ENCODE assay signal across 1 cellular context in the genomic region with DNA sequence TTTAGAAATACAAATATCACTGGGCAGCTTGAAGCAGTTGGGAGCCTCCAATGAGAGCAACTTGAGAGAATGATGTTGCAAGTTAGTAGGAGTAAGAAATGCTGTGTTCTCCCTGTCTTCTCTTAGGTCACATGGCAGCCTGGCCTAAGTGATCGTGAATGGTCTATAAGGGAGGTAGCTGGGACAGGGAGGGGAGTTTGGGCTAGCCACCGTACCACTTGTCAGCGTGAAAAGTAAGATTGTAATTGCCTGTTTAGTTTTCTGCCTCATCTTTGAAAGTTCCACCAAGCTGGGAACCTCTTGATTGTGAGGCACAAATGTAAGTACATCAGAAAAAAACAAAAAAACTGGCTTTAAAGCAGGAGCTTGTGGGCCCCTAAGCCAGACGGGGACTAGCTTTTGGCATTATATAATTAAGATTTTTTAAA.
A peak's percentile ranks its signal among the peaks of the same experiment; 100 is the strongest.
TF ChIP-seq lines count a peak whose summit lies in the region.

No MANE protein-coding gene starts in this region.

TF ChIP-seq in GM12878, 131 proteins besides CTCF, POLR2A, EP300 and RAD21 (continued from another document):
- TF ChIP-seq, protein P1, sequence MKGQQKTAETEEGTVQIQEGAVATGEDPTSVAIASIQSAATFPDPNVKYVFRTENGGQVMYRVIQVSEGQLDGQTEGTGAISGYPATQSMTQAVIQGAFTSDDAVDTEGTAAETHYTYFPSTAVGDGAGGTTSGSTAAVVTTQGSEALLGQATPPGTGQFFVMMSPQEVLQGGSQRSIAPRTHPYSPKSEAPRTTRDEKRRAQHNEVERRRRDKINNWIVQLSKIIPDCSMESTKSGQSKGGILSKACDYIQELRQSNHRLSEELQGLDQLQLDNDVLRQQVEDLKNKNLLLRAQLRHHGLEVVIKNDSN (IDR thresholded peaks at IDR 0.05; ENCODE audit: borderline replicate concordance, extremely low read length, insufficient read depth, low read depth, low read length), result no peak
- TF ChIP-seq PML (IDR thresholded peaks at IDR 0.05; ENCODE audit: low read length) (no peak), FOXK2 (IDR thresholded peaks at IDR 0.05) (no peak), TBL1XR1 (IDR thresholded peaks at IDR 0.05; ENCODE audit: low read depth, low read length) (no peak), BACH1 (IDR thresholded peaks at IDR 0.05; ENCODE audit: borderline replicate concordance) (peak; percentile 49; the same call in 1 of the 2 replicates)
- TF ChIP-seq, protein P2, sequence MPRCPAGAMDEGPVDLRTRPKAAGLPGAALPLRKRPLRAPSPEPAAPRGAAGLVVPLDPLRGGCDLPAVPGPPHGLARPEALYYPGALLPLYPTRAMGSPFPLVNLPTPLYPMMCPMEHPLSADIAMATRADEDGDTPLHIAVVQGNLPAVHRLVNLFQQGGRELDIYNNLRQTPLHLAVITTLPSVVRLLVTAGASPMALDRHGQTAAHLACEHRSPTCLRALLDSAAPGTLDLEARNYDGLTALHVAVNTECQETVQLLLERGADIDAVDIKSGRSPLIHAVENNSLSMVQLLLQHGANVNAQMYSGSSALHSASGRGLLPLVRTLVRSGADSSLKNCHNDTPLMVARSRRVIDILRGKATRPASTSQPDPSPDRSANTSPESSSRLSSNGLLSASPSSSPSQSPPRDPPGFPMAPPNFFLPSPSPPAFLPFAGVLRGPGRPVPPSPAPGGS (IDR thresholded peaks at IDR 0.05; ENCODE audit: borderline replicate concordance, insufficient read depth, low read depth, low read length, poor library complexity, severe bottlenecking), result peak; percentile 36
